1 cellular context compared by ENCODE assay signal in the genomic region with DNA sequence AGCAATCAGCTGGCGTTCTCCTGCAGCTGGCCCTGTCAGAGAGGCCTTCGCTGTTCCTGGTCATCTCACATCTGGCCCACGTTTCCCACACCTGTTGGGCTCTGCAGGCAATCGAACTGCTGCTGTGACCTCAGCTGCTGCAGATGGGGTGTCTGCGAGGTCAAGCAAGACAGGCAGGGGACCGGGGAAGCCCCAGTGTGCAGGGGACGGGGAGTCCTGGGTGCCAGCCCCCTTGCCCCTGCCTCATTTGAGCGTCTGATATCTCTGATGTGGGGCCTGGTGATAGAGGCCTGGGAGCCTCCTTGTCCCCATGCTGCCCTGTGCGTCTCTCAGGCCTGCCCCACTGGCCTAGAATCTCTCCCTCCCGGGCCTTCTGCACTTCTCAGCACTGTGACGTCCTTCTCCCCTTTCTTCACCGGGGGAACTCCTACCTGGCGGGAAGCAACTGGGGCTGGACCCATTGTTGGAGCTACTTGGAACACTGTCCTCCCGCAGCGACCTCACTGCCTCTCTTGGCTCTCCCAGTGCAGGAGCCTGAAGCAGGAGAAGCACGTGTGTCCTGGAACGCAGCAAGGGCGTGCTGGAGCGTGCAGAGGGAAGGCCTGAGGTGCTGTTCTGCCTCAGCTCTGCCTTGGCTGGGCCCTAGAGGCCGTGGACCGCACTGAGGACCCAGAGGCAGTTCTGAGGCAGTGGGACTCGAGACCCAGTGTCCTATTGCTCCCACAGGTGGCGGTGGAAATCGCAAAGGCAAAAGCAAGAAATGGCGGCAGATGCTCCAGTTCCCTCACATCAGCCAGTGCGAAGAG.
A peak's percentile ranks its signal among the peaks of the same experiment; 100 is the strongest.
TF ChIP-seq lines count a peak whose summit lies in the region.

No MANE protein-coding gene starts in this region.

TF ChIP-seq in GM12878, 131 proteins besides CTCF, POLR2A, EP300 and RAD21 (continued from another document):
- TF ChIP-seq, protein P1, sequence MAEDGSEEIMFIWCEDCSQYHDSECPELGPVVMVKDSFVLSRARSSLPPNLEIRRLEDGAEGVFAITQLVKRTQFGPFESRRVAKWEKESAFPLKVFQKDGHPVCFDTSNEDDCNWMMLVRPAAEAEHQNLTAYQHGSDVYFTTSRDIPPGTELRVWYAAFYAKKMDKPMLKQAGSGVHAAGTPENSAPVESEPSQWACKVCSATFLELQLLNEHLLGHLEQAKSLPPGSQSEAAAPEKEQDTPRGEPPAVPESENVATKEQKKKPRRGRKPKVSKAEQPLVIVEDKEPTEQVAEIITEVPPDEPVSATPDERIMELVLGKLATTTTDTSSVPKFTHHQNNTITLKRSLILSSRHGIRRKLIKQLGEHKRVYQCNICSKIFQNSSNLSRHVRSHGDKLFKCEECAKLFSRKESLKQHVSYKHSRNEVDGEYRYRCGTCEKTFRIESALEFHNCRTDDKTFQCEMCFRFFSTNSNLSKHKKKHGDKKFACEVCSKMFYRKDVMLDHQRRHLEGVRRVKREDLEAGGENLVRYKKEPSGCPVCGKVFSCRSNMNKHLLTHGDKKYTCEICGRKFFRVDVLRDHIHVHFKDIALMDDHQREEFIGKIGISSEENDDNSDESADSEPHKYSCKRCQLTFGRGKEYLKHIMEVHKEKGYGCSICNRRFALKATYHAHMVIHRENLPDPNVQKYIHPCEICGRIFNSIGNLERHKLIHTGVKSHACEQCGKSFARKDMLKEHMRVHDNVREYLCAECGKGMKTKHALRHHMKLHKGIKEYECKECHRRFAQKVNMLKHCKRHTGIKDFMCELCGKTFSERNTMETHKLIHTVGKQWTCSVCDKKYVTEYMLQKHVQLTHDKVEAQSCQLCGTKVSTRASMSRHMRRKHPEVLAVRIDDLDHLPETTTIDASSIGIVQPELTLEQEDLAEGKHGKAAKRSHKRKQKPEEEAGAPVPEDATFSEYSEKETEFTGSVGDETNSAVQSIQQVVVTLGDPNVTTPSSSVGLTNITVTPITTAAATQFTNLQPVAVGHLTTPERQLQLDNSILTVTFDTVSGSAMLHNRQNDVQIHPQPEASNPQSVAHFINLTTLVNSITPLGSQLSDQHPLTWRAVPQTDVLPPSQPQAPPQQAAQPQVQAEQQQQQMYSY (CRISPR knock-in tag; IDR thresholded peaks at IDR 0.05), result no peak
- TF ChIP-seq, protein P2, sequence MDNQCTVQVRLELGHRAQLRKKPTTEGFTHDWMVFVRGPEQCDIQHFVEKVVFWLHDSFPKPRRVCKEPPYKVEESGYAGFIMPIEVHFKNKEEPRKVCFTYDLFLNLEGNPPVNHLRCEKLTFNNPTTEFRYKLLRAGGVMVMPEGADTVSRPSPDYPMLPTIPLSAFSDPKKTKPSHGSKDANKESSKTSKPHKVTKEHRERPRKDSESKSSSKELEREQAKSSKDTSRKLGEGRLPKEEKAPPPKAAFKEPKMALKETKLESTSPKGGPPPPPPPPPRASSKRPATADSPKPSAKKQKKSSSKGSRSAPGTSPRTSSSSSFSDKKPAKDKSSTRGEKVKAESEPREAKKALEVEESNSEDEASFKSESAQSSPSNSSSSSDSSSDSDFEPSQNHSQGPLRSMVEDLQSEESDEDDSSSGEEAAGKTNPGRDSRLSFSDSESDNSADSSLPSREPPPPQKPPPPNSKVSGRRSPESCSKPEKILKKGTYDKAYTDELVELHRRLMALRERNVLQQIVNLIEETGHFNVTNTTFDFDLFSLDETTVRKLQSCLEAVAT (IDR thresholded peaks at IDR 0.05), result no peak
- TF ChIP-seq CREM (IDR thresholded peaks at IDR 0.05; ENCODE audit: low read depth), result peak; percentile 12; the same call in 1 of the 2 replicates
- TF ChIP-seq ZNF217 (IDR thresholded peaks at IDR 0.05), result no peak
- no peak for TF ChIP-seq SMAD5 (IDR thresholded peaks at IDR 0.05; ENCODE audit: low read depth)
- no peak for TF ChIP-seq CHD4 (IDR thresholded peaks at IDR 0.05)
- TF ChIP-seq ZNF592 (IDR thresholded peaks at IDR 0.05), result no peak
